In the genomic region with DNA sequence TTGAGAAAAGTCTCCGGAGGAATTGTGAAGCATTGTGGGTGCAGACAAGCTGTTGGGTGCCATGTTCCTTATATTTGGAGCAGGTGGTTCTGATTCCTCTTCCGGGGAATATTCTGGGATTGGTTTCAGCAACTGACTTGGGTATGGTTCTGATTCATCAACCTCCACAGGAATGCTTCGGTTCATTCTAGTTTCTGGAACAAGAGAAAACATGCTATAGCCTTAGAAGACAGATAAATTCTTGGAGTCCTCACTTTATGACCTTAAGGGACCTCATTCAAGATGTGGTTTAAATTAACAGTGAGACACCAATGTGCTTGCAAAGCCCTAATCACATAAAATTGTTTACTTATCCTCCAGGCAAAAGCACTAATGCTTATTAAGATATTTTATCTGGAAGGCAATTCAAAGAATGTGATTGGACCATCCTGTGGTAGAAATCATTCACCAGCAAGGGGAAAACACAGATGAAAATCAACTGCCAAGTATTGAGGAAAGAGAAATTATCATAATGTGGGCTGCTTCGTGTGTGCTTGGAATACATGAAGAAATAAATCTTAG, we compare ENCODE assay signal across 13 cellular contexts. TPM values are rescaled to one million over a fixed set of nuclear protein-coding genes. Genes with fewer than 3 reads are reported as not detected.
DNase-seq lines count a peak whose midpoint lies in the region; ATAC-seq and TF ChIP-seq lines count a peak whose summit lies in the region.
"Had no signal": no experiment of that assay in that cellular context is flagged by ENCODE, and none has a peak within 500 bp of the region (broad histone marks: within the 10 kb centered on the region; RNA-seq: fewer than 3 reads in every experiment).

No MANE protein-coding gene starts in this region.

- intact Hi-C loops in body of pancreas (cut with DNase I) = no loop called here
- intact Hi-C loops in left lung (cut with DNase I) = no loop called here
- intact Hi-C loops in thyroid gland (cut with DNase I) = no loop called here

- H3K4me1 ChIP-seq in body of pancreas (peaks cover 27% of the 10 kb centered on the region), left lung (peaks cover 27 to 39% of the 10 kb centered on the region in 2 donors), thyroid gland (peaks cover 13 to 38% of the 10 kb centered on the region in 2 donors)

- ATAC-seq in body of pancreas = peak; percentile 10
- ATAC-seq in left lung = no peak
- ATAC-seq in stimulated activated naive CD8-positive, alpha-beta T cell treated with anti-CD3 and anti-CD28 coated beads, Interleukin-15, Interleukin-2, amounts not matched to agents 100 U/mL and 50 U/mL, for 24 hours = no peak

- DNase-seq in HCEC 1CT = peak; percentile 58
- no peak for DNase-seq in body of pancreas
- DNase-seq in left lung = no peak
- DNase-seq in thyroid gland = no peak
- DNase-seq in stimulated activated naive CD8-positive, alpha-beta T cell treated with anti-CD3 and anti-CD28 coated beads, Interleukin-15, Interleukin-2, amounts not matched to agents 100 U/mL and 50 U/mL, for 24 hours = no peak
- DNase-seq in NCI-H1105 (lab: John Stamatoyannopoulos, UW) = no peak
- no peak for DNase-seq in glomerular visceral epithelial cell (ENCODE audit: extremely low spot score)
- no peak for DNase-seq in ACHN
- DNase-seq: activated CD4-positive, alpha-beta T cell treated with anti-CD3 and anti-CD28 coated beads for 48 hours; activated naive CD8-positive, alpha-beta T cell treated with anti-CD3 and anti-CD28 coated beads, Interleukin-2, amount 10 ng/mL, durations not matched to agents 7 days and 5 days; MM.1S; OCI-M1 had no signal

- H3K9me3 ChIP-seq in body of pancreas (no peaks in the 10 kb centered on the region), left lung (no peaks in the 10 kb centered on the region), thyroid gland (no peaks in the 10 kb centered on the region)
- H3K9me3 ChIP-seq: pancreas had no signal

- TF ChIP-seq POLR2A in body of pancreas (IDR thresholded peaks at IDR 0.05) (no peak), thyroid gland (IDR thresholded peaks at IDR 0.05) (no peak)

- WGBS in body of pancreas, 2 donors = 69% methylated on average over 4 of the region's 4 CpGs
- WGBS in thyroid gland, 2 donors = 65 to 84% methylated on average over 4 of the region's 4 CpGs

- peaks cover 0 to 2% of the 10 kb centered on the region in 2 donors for H3K36me3 ChIP-seq in body of pancreas (replicated peaks in 1 of 2; ENCODE audit: insufficient read depth in 1 of 2, low read depth in 2 of 2)
- H3K36me3 ChIP-seq in left lung = peaks cover 0 to 26% of the 10 kb centered on the region in 2 donors
- no peaks in the 10 kb centered on the region for H3K36me3 ChIP-seq in thyroid gland
- H3K36me3 ChIP-seq: pancreas had no signal

- in situ Hi-C loops in ACHN (cut with HindIII; ENCODE audit: low pct_ligation_motif_present, low pct_unique_long_range_greater_than_20kb, low sequenced_read_pairs) = no loop called here

- TF ChIP-seq CTCF in body of pancreas (IDR thresholded peaks at IDR 0.05) (no peak), left lung (IDR thresholded peaks at IDR 0.05) (no peak), thyroid gland (IDR thresholded peaks at IDR 0.05) (no peak)

- peak overlapping the region in 2 of 4 donors; percentile 9 to 26 for H3K27ac ChIP-seq in body of pancreas
- peak overlapping the region; percentile 55 to 57 for H3K27ac ChIP-seq in left lung
- peak overlapping the region in 2 of 3 donors; percentile 72 for H3K27ac ChIP-seq in thyroid gland

- H3K4me3 ChIP-seq in body of pancreas (no peak overlapping the region), left lung (no peak overlapping the region), thyroid gland (replicated peaks in 1 of 3) (no peak overlapping the region)
- H3K4me3 ChIP-seq: pancreas had no signal

- H3K27me3 ChIP-seq in body of pancreas = no peaks in the 10 kb centered on the region
- H3K27me3 ChIP-seq in left lung = no peaks in the 10 kb centered on the region
- no peaks in the 10 kb centered on the region for H3K27me3 ChIP-seq in thyroid gland
- H3K27me3 ChIP-seq: pancreas had no signal

RNA-seq across cellular contexts. Expression of gene TRAF3IP2, which starts 13.7 kb away (rescaled TPM):
- total RNA-seq in body of pancreas = 10 to 100 TPM; 15.8 to 29.0 TPM
- 10 to 100 TPM; 25.6 to 26.2 TPM for total RNA-seq in left lung
- total RNA-seq in thyroid gland = 10 to 100 TPM; 33.2 to 39.6 (median 37.0) TPM
